In the genomic region with DNA sequence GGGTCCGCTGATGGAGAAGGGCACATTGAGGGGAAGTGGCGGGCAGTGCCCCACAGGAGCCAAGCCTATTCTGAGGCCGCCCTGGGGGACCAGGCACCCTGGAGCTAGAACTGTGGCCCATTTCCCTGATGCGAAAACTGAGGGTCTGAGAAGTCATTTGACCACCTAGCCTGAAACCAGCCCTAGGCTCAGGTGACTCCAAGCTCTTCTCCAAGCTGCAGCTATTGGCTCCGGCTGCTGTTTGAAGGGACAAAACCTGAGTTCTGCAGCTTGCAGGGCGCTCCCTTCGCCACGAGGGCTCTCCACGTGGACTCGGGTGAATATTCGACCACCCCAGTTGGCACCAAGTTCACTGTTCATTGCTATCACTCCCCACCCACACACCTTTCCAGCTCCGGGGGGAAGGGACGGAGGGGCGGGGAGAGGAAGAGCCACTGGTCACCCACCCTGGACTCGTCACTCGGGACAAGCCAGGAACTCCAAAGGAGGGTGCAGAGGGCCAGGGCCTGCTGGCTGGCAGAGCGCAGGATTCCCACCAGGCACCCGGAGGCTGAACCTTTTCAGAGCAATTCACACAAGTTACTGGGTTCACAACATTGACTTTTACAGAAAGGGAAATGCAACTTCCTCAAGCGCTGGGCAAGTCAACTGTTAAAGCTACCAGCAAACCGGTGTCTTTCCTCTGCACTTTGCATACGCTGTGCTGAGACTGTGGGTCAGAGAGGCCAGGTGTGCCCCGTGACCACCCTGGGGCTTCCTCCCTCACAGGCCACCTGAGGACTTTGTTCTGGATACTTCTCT, we compare ENCODE assay signal across 10 cellular contexts. TPM values are rescaled to one million over a fixed set of nuclear protein-coding genes. Genes with fewer than 3 reads are reported as not detected.
DNase-seq lines count a peak whose midpoint lies in the region; ATAC-seq and TF ChIP-seq lines count a peak whose summit lies in the region.
"Had no signal": no experiment of that assay in that cellular context is flagged by ENCODE, and none has a peak within 500 bp of the region (broad histone marks: within the 10 kb centered on the region; RNA-seq: fewer than 3 reads in every experiment).

No MANE protein-coding gene starts in this region.

- no peak for TF ChIP-seq CTCF in chondrocyte (IDR thresholded peaks at IDR 0.05)
- no peak for TF ChIP-seq CTCF in psoas muscle (IDR thresholded peaks at IDR 0.05)
- TF ChIP-seq CTCF in PC-3 (conservative IDR thresholded peaks at IDR 0.05; ENCODE audit: low read depth, low read length) = no peak

- peaks cover 55% of the 10 kb centered on the region for H3K4me1 ChIP-seq in BLaER1
- no peaks in the 10 kb centered on the region for H3K4me1 ChIP-seq in psoas muscle
- peaks cover 30% of the 10 kb centered on the region for H3K4me1 ChIP-seq in PC-3 (ENCODE audit: insufficient read depth, low read length)

- no peak overlapping the region for H3K4me3 Mint-ChIP-seq in chondrocyte (ENCODE audit: unreplicated experiment)

- H3K4me2 ChIP-seq in BLaER1 = peak overlapping the region; percentile 100
- no peak overlapping the region for H3K4me2 ChIP-seq in PC-3 (ENCODE audit: low read length)

- H3K4me3 ChIP-seq in BLaER1 (peak overlapping the region; percentile 85), psoas muscle (no peak overlapping the region), PC-3 (ENCODE audit: low read length) (no peak overlapping the region)

- POLR2A ChIA-PET in PC-3 (lab: Charles Lee; ENCODE audit: unreplicated experiment) = no interaction called here

- H3K27me3 ChIP-seq in BLaER1 (no peaks in the 10 kb centered on the region), psoas muscle (ENCODE audit: insufficient read depth in 3 of 3, low read length in 2 of 3) (peaks cover 0 to 47% (median 15%) of the 10 kb centered on the region in 3 donors), PC-3 (ENCODE audit: low read length) (no peaks in the 10 kb centered on the region)

- no peak overlapping the region for H2AFZ ChIP-seq in PC-3 (ENCODE audit: low read length)

- ATAC-seq in psoas muscle (no peak), PC-3 (no peak)

- H3K4me1 Mint-ChIP-seq in chondrocyte (ENCODE audit: low read depth) = peaks cover 6% of the 10 kb centered on the region

- 54 to 61% (median 56%) methylated on average over 20 to 22 of the region's 22 CpGs for WGBS in psoas muscle, 3 donors

- H3K9me3 ChIP-seq in BLaER1 (no peaks in the 10 kb centered on the region), psoas muscle (no peaks in the 10 kb centered on the region), PC-3 (ENCODE audit: low read length) (no peaks in the 10 kb centered on the region)

- intact Hi-C loops in psoas muscle (cut with DNase I) = no loop called here
- intact Hi-C loops in PC-3 (cut with micrococcal nuclease) = no loop called here

- peak; percentile 57 for TF ChIP-seq POLR2A in GM19099 (IDR thresholded peaks at IDR 0.05; ENCODE audit: extremely low read depth, insufficient read length, low read depth)

- no peaks in the 10 kb centered on the region for H3K36me3 Mint-ChIP-seq in chondrocyte (ENCODE audit: low read depth)

- H3F3A ChIP-seq in PC-3 (ENCODE audit: low read length, unreplicated experiment) = no peaks in the 10 kb centered on the region

- H3K36me3 ChIP-seq in BLaER1 (peaks cover 17% of the 10 kb centered on the region), psoas muscle (ENCODE audit: insufficient read depth in 1 of 2, low read depth in 1 of 2) (no peaks in the 10 kb centered on the region), PC-3 (ENCODE audit: low read depth, low read length) (no peaks in the 10 kb centered on the region)

- BruUV-seq in PC-3 (replicated peaks; lab: Mats Ljungman, UMichigan) = no TSS peak

- H3K9ac ChIP-seq in BLaER1 (peak overlapping the region; percentile 48; the same call in 1 of the 2 replicates), PC-3 (ENCODE audit: low read length) (no peak overlapping the region)

- H3K27ac Mint-ChIP-seq in chondrocyte (ENCODE audit: unreplicated experiment) = no peak overlapping the region

- peak; percentile 87 for DNase-seq in NAMALWA (ENCODE audit: low spot score)
- DNase-seq in chondrocyte (ENCODE audit: low spot score) = peak; percentile 42
- DNase-seq in psoas muscle = no peak
- no peak for DNase-seq in NCI-H345 treated with DMSO at 0.1 percent for 48 hours (lab: John Stamatoyannopoulos, UW; ENCODE audit: unreplicated experiment)
- no peak for DNase-seq in PC-3
- no peak for DNase-seq in NCI-H146 (lab: John Stamatoyannopoulos, UW)
- DNase-seq: glutamatergic neuron, NCI-H2227 treated with DMSO at 0.1 percent for 48 hours had no signal

- H3K27ac ChIP-seq in BLaER1 (peak overlapping the region; percentile 90), psoas muscle (no peak overlapping the region), PC-3 (ENCODE audit: low read length) (no peak overlapping the region)

- H3K27me3 Mint-ChIP-seq in chondrocyte (ENCODE audit: low read depth) = peaks cover 17% of the 10 kb centered on the region

- H3K9me3 Mint-ChIP-seq in chondrocyte (ENCODE audit: low read depth) = no peaks in the 10 kb centered on the region

- H3K9me2 ChIP-seq in PC-3 (replicated peaks; ENCODE audit: low read length) = no peaks in the 10 kb centered on the region

- CTCF ChIA-PET in PC-3 (lab: Charles Lee) = no interaction called here

- peaks cover 22% of the 10 kb centered on the region for H4K20me1 ChIP-seq in BLaER1
- no peaks in the 10 kb centered on the region for H4K20me1 ChIP-seq in PC-3 (ENCODE audit: low read length)

- peaks cover 24% of the 10 kb centered on the region for H3K79me2 ChIP-seq in PC-3 (ENCODE audit: low read length)

RNA-seq across cellular contexts. Expression of a gene that starts 1.1 kb away (rescaled TPM):
- total RNA-seq in chondrocyte = 0.20 TPM in 1 of 3 replicates, not detected in the others
- 1 to 10 TPM; 2.3 to 5.0 (median 3.0) TPM for total RNA-seq in psoas muscle
- 1 to 10 TPM in 2 of 3 donors, under 1 TPM in 1; 0.90 to 1.8 (median 1.5) TPM for polyA plus RNA-seq in psoas muscle
- total RNA-seq in PC-3 (2014; rRNA removed) = 50.5 and 54.5 TPM in 2 replicates

RNA-seq across cellular contexts. Expression of a gene that starts 32.8 kb away (rescaled TPM):
- total RNA-seq in chondrocyte = not detected in 3 replicates
- not detected for total RNA-seq in psoas muscle
- under 1 TPM in 1 of 3 donors, not detected in 2; 0.01 TPM for polyA plus RNA-seq in psoas muscle
- 0.55 TPM in 1 of 2 replicates, not detected in the other for total RNA-seq in PC-3 (2014; rRNA removed)

RNA-seq across cellular contexts. Expression of a gene that starts 37.2 kb away (rescaled TPM):
- total RNA-seq in chondrocyte (not detected in 3 replicates), psoas muscle (1 to 10 TPM; 3.0 to 8.5 (median 3.8) TPM), PC-3 (2014; rRNA removed) (1.9 and 4.6 TPM in 2 replicates)
- polyA plus RNA-seq in psoas muscle = under 1 TPM; 0.63 to 0.83 (median 0.76) TPM

RNA-seq across cellular contexts. Expression of a gene that starts 57.1 kb away (rescaled TPM):
- 11.3 to 27.7 TPM (median 14.6 TPM) in 3 replicates for total RNA-seq in chondrocyte
- 1 to 10 TPM in 3 of 4 donors, under 1 TPM in 1; 0.75 to 8.2 (median 1.0) TPM for total RNA-seq in psoas muscle
- 1 to 10 TPM in 2 of 3 donors, under 1 TPM in 1; 0.66 to 1.8 (median 1.1) TPM for polyA plus RNA-seq in psoas muscle
- 3.8 and 5.5 TPM in 2 replicates for total RNA-seq in PC-3 (2014; rRNA removed)

Comparison
In these comparisons a context has a peak if more than half of its experiments do, and no peak if none do; other contexts are left out.
1. DNase-seq: peak in NAMALWA (single experiment) and chondrocyte (single experiment); none in psoas muscle (0 of 2), NCI-H345 treated with DMSO at 0.1 percent for 48 hours (single experiment), PC-3 (single experiment) and NCI-H146 (single experiment).